8 cellular contexts compared by ENCODE assay signal in the genomic region with DNA sequence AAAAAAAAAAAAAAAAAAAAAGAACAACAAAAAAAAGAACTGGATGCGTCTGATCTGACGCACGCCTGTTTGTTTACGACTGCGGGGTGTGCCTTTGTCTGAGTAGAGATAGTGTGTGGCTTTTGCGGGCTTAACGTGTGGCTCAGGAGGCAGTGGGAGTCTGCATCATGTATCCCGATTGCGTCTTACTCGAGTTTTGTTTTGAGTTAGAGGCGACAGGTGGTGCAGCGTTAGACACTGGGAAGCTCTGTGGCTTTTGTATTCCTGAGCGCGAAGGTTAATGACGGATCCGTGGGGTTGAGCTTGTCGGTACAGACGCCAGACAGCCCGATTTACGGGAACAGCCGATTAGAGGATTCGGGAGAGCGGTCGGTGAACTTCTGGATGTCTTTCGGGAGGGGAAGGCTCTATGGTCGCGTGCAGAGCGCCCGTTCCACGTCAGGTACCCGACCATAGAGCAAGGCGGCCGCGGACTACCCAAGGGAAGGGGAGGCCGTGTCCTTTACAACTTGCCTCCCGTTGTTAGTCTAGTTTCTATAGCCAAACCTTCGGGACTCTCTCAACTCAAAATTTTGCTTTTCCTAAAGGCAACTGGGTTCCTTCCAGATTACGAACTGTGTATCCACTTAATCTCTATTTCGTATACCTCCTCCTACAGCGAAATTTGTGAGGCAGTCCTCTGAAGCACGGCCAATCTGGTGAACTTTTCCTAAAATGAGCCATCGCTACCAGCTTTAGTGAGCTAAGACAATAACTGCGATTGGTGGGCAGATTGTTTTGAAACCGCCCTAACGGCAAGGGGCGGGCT. TPM values are rescaled to one million over a fixed set of nuclear protein-coding genes. Genes with fewer than 3 reads are reported as not detected.
DNase-seq lines count a peak whose midpoint lies in the region; ATAC-seq and TF ChIP-seq lines count a peak whose summit lies in the region.

No MANE protein-coding gene starts in this region.

- peak overlapping the region; percentile 88 for H3K4me3 Mint-ChIP-seq in activated T-helper 17 cell treated with anti-CD3 and anti-CD28 coated beads, Interleukin-2, amount 50 U/mL, for 72 hours

- H3K9me3 Mint-ChIP-seq in activated T-helper 17 cell treated with anti-CD3 and anti-CD28 coated beads, Interleukin-2, amount 50 U/mL, for 72 hours: no peaks in the 10 kb centered on the region

- peak overlapping the region; percentile 80 for H3K4me3 ChIP-seq in suprapubic skin

- peaks cover 41% of the 10 kb centered on the region for H3K4me1 ChIP-seq in suprapubic skin

- peak; percentile 64 for TF ChIP-seq POLR2A in GM18505 (IDR thresholded peaks at IDR 0.05; ENCODE audit: borderline replicate concordance, extremely low read depth, insufficient read depth, insufficient read length)
- TF ChIP-seq POLR2A in suprapubic skin (IDR thresholded peaks at IDR 0.05): peak; percentile 52 to 79

- ATAC-seq in GM18505 (IDR thresholded peaks at IDR 0.05; ENCODE audit: unreplicated experiment): peak; percentile 6
- ATAC-seq in HG03354 (IDR thresholded peaks at IDR 0.05; ENCODE audit: poor library complexity, severe bottlenecking, unreplicated experiment): peak; percentile 19
- peak; percentile 57 for ATAC-seq in activated T-helper 17 cell treated with anti-CD3 and anti-CD28 coated beads, Interleukin-2, amount 50 U/mL, for 72 hours (replicated peaks)

- no peaks in the 10 kb centered on the region for H3K27me3 Mint-ChIP-seq in activated T-helper 17 cell treated with anti-CD3 and anti-CD28 coated beads, Interleukin-2, amount 50 U/mL, for 72 hours

- no peaks in the 10 kb centered on the region for H3K9me3 ChIP-seq in suprapubic skin

- H3K36me3 ChIP-seq in suprapubic skin: peaks cover 26% of the 10 kb centered on the region

- peak overlapping the region; percentile 100 for H3K27ac Mint-ChIP-seq in activated T-helper 17 cell treated with anti-CD3 and anti-CD28 coated beads, Interleukin-2, amount 50 U/mL, for 72 hours

- H3K27ac ChIP-seq in 22Rv1 (peak overlapping the region; percentile 97), suprapubic skin (peak overlapping the region; percentile 100)

- DNase-seq in fibroblast of peridontal ligament (ENCODE audit: extremely low read depth): peak; percentile 76
- peak; percentile 73 for DNase-seq in non-pigmented ciliary epithelial cell (ENCODE audit: low read depth)
- DNase-seq in suprapubic skin (ENCODE audit: low spot score in 2 of 2): peak; percentile 84 to 86

- no peak for TF ChIP-seq CTCF in 22Rv1 (IDR thresholded peaks at IDR 0.05)
- no peak for TF ChIP-seq CTCF in suprapubic skin (IDR thresholded peaks at IDR 0.05)

- peaks cover 61% of the 10 kb centered on the region for H3K36me3 Mint-ChIP-seq in activated T-helper 17 cell treated with anti-CD3 and anti-CD28 coated beads, Interleukin-2, amount 50 U/mL, for 72 hours (ENCODE audit: low read depth)

- H3K4me1 Mint-ChIP-seq in activated T-helper 17 cell treated with anti-CD3 and anti-CD28 coated beads, Interleukin-2, amount 50 U/mL, for 72 hours: peaks cover 29% of the 10 kb centered on the region

- no peak for TF ChIP-seq EP300 in suprapubic skin (IDR thresholded peaks at IDR 0.05)

- WGBS in suprapubic skin: 1% methylated on average over 34 of the region's 46 CpGs

- H3K27me3 ChIP-seq in suprapubic skin: no peaks in the 10 kb centered on the region

TF ChIP-seq in PFSK-1, 5 proteins besides CTCF, POLR2A, EP300 and RAD21:
- TF ChIP-seq, protein P1, sequence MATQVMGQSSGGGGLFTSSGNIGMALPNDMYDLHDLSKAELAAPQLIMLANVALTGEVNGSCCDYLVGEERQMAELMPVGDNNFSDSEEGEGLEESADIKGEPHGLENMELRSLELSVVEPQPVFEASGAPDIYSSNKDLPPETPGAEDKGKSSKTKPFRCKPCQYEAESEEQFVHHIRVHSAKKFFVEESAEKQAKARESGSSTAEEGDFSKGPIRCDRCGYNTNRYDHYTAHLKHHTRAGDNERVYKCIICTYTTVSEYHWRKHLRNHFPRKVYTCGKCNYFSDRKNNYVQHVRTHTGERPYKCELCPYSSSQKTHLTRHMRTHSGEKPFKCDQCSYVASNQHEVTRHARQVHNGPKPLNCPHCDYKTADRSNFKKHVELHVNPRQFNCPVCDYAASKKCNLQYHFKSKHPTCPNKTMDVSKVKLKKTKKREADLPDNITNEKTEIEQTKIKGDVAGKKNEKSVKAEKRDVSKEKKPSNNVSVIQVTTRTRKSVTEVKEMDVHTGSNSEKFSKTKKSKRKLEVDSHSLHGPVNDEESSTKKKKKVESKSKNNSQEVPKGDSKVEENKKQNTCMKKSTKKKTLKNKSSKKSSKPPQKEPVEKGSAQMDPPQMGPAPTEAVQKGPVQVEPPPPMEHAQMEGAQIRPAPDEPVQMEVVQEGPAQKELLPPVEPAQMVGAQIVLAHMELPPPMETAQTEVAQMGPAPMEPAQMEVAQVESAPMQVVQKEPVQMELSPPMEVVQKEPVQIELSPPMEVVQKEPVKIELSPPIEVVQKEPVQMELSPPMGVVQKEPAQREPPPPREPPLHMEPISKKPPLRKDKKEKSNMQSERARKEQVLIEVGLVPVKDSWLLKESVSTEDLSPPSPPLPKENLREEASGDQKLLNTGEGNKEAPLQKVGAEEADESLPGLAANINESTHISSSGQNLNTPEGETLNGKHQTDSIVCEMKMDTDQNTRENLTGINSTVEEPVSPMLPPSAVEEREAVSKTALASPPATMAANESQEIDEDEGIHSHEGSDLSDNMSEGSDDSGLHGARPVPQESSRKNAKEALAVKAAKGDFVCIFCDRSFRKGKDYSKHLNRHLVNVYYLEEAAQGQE (IDR thresholded peaks at IDR 0.05; ENCODE audit: insufficient read depth in 1 of 2, low read depth in 2 of 2, low read length in 2 of 2): no peak
- no peak for TF ChIP-seq FOXP2 (optimal IDR thresholded peaks at IDR 0.05; ENCODE audit: borderline replicate concordance, extremely low read depth, extremely low read length, insufficient read depth)
- peak; percentile 58 for TF ChIP-seq POLR2AphosphoS5 (IDR thresholded peaks at IDR 0.05; ENCODE audit: low read depth, low read length)
- 0 out of 2 replicates have a peak, but pooled peaks have one; percentile 23 for TF ChIP-seq SIN3A (IDR thresholded peaks at IDR 0.05; ENCODE audit: borderline replicate concordance, insufficient read depth, low read length)
- TF ChIP-seq TAF1 (IDR thresholded peaks at IDR 0.05; ENCODE audit: borderline replicate concordance, insufficient read depth, low read length): peak; percentile 90; the same call in 1 of the 2 replicates

RNA-seq across cellular contexts. Expression of a gene that starts 0.9 kb away (rescaled TPM):
- 160 TPM for polyA plus RNA-seq in PFSK-1 (2012; ENCODE audit: insufficient read length, low read depth)
- 100 to 1,000 TPM; 324 to 357 TPM for total RNA-seq in activated T-helper 17 cell treated with anti-CD3 and anti-CD28 coated beads, Interleukin-2, amount 50 U/mL, for 72 hours
- 100 to 1,000 TPM; 140 to 213 (median 188) TPM for total RNA-seq in suprapubic skin

RNA-seq across cellular contexts. Expression of a gene that starts 44.2 kb away (rescaled TPM):
- 56.9 TPM for polyA plus RNA-seq in PFSK-1 (2012; ENCODE audit: insufficient read length, low read depth)
- total RNA-seq in activated T-helper 17 cell treated with anti-CD3 and anti-CD28 coated beads, Interleukin-2, amount 50 U/mL, for 72 hours: 1 to 10 TPM in 1 of 2 donors, under 1 TPM in 1; 0.04 to 2.3 TPM
- total RNA-seq in suprapubic skin: 10 to 100 TPM; 18.2 to 35.8 (median 28.3) TPM

RNA-seq across cellular contexts. Expression of a gene that starts 46.7 kb away (rescaled TPM):
- 33.6 TPM for polyA plus RNA-seq in PFSK-1 (2012; ENCODE audit: insufficient read length, low read depth)
- total RNA-seq in activated T-helper 17 cell treated with anti-CD3 and anti-CD28 coated beads, Interleukin-2, amount 50 U/mL, for 72 hours: 10 to 100 TPM; 35.1 to 40.9 TPM
- 10 to 100 TPM; 13.4 to 30.0 (median 18.5) TPM for total RNA-seq in suprapubic skin

Comparison
In these comparisons a context has a peak if more than half of its experiments do, and no peak if none do; other contexts are left out.
1. Peak in every context shown above with its lines: DNase-seq, ATAC-seq, H3K4me3 ChIP-seq and H3K27ac ChIP-seq.
2. ATAC-seq: peak in every context shown above with its lines; median percentile 57 in activated T-helper 17 cell treated with anti-CD3 and anti-CD28 coated beads, Interleukin-2, amount 50 U/mL, for 72 hours; 19 in HG03354; 6 in GM18505.
3. RNA of a gene that starts 44.2 kb away (total RNA-seq): 18.2 to 35.8 TPM in suprapubic skin; 0.04 to 2.3 TPM in activated T-helper 17 cell treated with anti-CD3 and anti-CD28 coated beads, Interleukin-2, amount 50 U/mL, for 72 hours; every median in the first group is over 4 times any median in the second.